ENCODE assay signal across 10 cellular contexts in the genomic region with DNA sequence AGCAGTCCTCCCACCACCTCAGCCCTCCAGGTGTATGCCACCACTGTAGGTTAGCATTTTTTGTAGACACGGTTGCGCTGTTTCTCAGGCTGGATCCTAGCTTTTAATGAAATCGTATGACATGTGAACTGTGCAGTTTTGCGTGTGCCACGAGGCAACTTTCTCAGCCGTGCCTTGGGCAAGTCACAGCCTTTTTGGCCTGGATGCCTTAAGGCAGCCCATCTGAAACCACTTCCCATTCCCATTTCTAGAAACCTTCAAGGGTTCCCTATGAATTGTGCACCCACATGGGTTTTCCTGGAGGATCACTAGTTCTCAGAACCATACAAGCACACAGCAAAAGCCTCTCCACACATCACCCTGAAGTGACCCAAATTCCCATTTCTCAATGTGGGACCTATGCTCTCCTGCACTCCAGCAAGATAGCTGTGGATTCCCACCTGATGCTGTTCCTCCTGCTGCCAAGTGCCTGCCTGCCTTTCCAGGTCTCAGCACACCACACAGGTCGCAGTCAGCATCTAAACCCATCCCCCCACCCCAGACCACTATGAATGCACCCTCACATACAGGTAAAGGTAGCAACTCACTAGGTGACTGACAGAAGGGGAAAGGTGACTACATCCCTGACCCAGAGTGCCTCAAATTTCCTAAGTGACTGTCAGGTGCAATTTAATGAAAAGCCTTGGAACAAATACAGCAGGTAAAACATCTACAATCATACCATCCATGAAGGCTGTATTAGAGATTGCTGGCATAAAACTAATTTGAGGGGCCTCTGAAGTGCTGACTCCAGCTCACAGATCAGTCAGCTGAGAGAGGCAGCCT. TPM values are rescaled to one million over a fixed set of nuclear protein-coding genes. Genes with fewer than 3 reads are reported as not detected.
DNase-seq lines count a peak whose midpoint lies in the region; ATAC-seq, FAIRE-seq and TF ChIP-seq lines count a peak whose summit lies in the region.
"Had no signal": no experiment of that assay in that cellular context is flagged by ENCODE, and none has a peak within 500 bp of the region (broad histone marks: within the 10 kb centered on the region; RNA-seq: fewer than 3 reads in every experiment).

No MANE protein-coding gene starts in this region.

- no peaks in the 10 kb centered on the region for H3K27me3 ChIP-seq in mucosa of stomach (ENCODE audit: control insufficient read depth, insufficient read depth, low read length)
- H3K27me3 ChIP-seq: esophagus squamous epithelium, tibial nerve had no signal

- H3K4me3 Mint-ChIP-seq in activated CD4-positive, alpha-beta memory T cell treated with anti-CD3 and anti-CD28 coated beads, Interleukin-2, amount 10 ng/mL, durations not matched to agents 7 days and 5 days = no peak overlapping the region

- DNase-seq in GM12891 (ENCODE audit: insufficient read length, low spot score) = no peak
- no peak for DNase-seq in activated CD4-positive, alpha-beta memory T cell treated with anti-CD3 and anti-CD28 coated beads, Interleukin-2, amount 10 ng/mL, durations not matched to agents 7 days and 5 days
- DNase-seq in H4 (ENCODE audit: low spot score) = no peak
- DNase-seq in HPDE6-E6E7 (ENCODE audit: extremely low spot score) = no peak
- DNase-seq: esophagus squamous epithelium had no signal

- no peak overlapping the region for H3K4me3 ChIP-seq in mucosa of stomach (ENCODE audit: low read length)
- H3K4me3 ChIP-seq: esophagus squamous epithelium, tibial nerve had no signal

- H3K4me1 ChIP-seq in mucosa of stomach (ENCODE audit: control insufficient read depth, insufficient read depth, low read length) = peaks cover 28% of the 10 kb centered on the region

- ATAC-seq in HG02642 (IDR thresholded peaks at IDR 0.05; ENCODE audit: poor library complexity, unreplicated experiment) (peak; percentile 5), HG03039 (IDR thresholded peaks at IDR 0.05; ENCODE audit: unreplicated experiment) (no peak)

- H3K9me3 Mint-ChIP-seq in activated CD4-positive, alpha-beta memory T cell treated with anti-CD3 and anti-CD28 coated beads, Interleukin-2, amount 10 ng/mL, durations not matched to agents 7 days and 5 days = no peaks in the 10 kb centered on the region

- POLR2A ChIA-PET in activated CD4-positive, alpha-beta memory T cell treated with anti-CD3 and anti-CD28 coated beads, Interleukin-2, amount 10 ng/mL, durations not matched to agents 7 days and 5 days (lab: Charles Lee) = interaction anchor here (0.7 to 2.5 kb wide), 8 partner anchors 9 to 435 kb away, joined by 3 to 17 read pairs (median 4); a partner anchor contains a TSS

- FAIRE-seq in GM12891 (lab: Jason Lieb, UNC) = peak; percentile 56

- H3K9me3 ChIP-seq in mucosa of stomach (ENCODE audit: control insufficient read depth, low read length) = no peaks in the 10 kb centered on the region
- H3K9me3 ChIP-seq: esophagus squamous epithelium, tibial nerve had no signal

- peak overlapping the region; percentile 33 for H3K9ac ChIP-seq in mucosa of stomach (ENCODE audit: low read length)

- peaks cover 49% of the 10 kb centered on the region for H3K36me3 Mint-ChIP-seq in activated CD4-positive, alpha-beta memory T cell treated with anti-CD3 and anti-CD28 coated beads, Interleukin-2, amount 10 ng/mL, durations not matched to agents 7 days and 5 days (ENCODE audit: low read depth)

- CTCF ChIA-PET in activated CD4-positive, alpha-beta memory T cell treated with anti-CD3 and anti-CD28 coated beads, Interleukin-2, amount 10 ng/mL, durations not matched to agents 7 days and 5 days (lab: Charles Lee) = interaction anchor here (0.8 to 3.3 kb wide), 14 partner anchors 8 to 434 kb away, joined by 3 to 17 read pairs (median 6); a partner anchor contains a TSS

- H3K27me3 Mint-ChIP-seq in activated CD4-positive, alpha-beta memory T cell treated with anti-CD3 and anti-CD28 coated beads, Interleukin-2, amount 10 ng/mL, durations not matched to agents 7 days and 5 days = no peaks in the 10 kb centered on the region
- H3K27me3 Mint-ChIP-seq: activated naive CD8-positive, alpha-beta T cell had no signal

- no peaks in the 10 kb centered on the region for H3K36me3 ChIP-seq in mucosa of stomach (ENCODE audit: control insufficient read depth, insufficient read depth, low read length)

- TF ChIP-seq POLR2A in GM12891 (IDR thresholded peaks at IDR 0.05; ENCODE audit: low read depth, low read length) = peak; percentile 26; the same call in 1 of the 2 replicates

- peak overlapping the region; percentile 52 for H3K27ac Mint-ChIP-seq in activated CD4-positive, alpha-beta memory T cell treated with anti-CD3 and anti-CD28 coated beads, Interleukin-2, amount 10 ng/mL, durations not matched to agents 7 days and 5 days
- H3K27ac Mint-ChIP-seq: activated naive CD8-positive, alpha-beta T cell had no signal

- H3K4me1 Mint-ChIP-seq in activated CD4-positive, alpha-beta memory T cell treated with anti-CD3 and anti-CD28 coated beads, Interleukin-2, amount 10 ng/mL, durations not matched to agents 7 days and 5 days = peaks cover 26% of the 10 kb centered on the region

TF ChIP-seq in GM12891, 5 proteins besides CTCF, POLR2A, EP300 and RAD21:
- TF ChIP-seq TAF1 (IDR thresholded peaks at IDR 0.05; ENCODE audit: low read depth, low read length) (no peak), POU2F2 (IDR thresholded peaks at IDR 0.05; ENCODE audit: low read depth, low read length) (no peak), POLR2AphosphoS5 (IDR thresholded peaks at IDR 0.05; ENCODE audit: low read depth, low read length) (peak; percentile 10), PAX5 (IDR thresholded peaks at IDR 0.05; ENCODE audit: insufficient read depth, low read length, severe bottlenecking) (no peak), SPI1 (IDR thresholded peaks at IDR 0.05; ENCODE audit: low read depth, low read length) (no peak)
TF ChIP-seq in GM12891: peak in this region for 1.

RNA-seq across cellular contexts. Expression of a gene that starts 28.8 kb away (rescaled TPM):
- 178 TPM for polyA plus RNA-seq in GM12891 (2012; ENCODE audit: low read depth, missing spikeins)
- total RNA-seq in activated CD4-positive, alpha-beta memory T cell treated with anti-CD3 and anti-CD28 coated beads, Interleukin-2, amount 10 ng/mL, durations not matched to agents 7 days and 5 days = 100 to 1,000 TPM; 236 to 250 TPM
- 85.0 and 114 TPM in 2 replicates for total RNA-seq in H4 (2014; rRNA removed; shearing (Covaris generic))

RNA-seq across cellular contexts. Expression of a gene that starts 29.0 kb away (rescaled TPM):
- 21.8 TPM for polyA plus RNA-seq in GM12891 (2012; ENCODE audit: low read depth, missing spikeins)
- 10 to 100 TPM; 53.9 to 56.7 TPM for total RNA-seq in activated CD4-positive, alpha-beta memory T cell treated with anti-CD3 and anti-CD28 coated beads, Interleukin-2, amount 10 ng/mL, durations not matched to agents 7 days and 5 days
- total RNA-seq in H4 (2014; rRNA removed; shearing (Covaris generic)) = 9.5 and 12.0 TPM in 2 replicates
